ENCODE assay signal across 28 cellular contexts in genomic region chr17:54980372-54980771, GRCh38.
"Had no signal": no experiment of that assay in that cellular context is flagged by ENCODE, and none has a peak within 500 bp of the region (broad histone marks: within the 10 kb centered on the region; RNA-seq: fewer than 3 reads in every experiment).

No MANE protein-coding gene starts in this region.

- FAIRE-seq: colon, TTC549 had no signal

- H3K27ac ChIP-seq: brain microvascular endothelial cell had no signal

- H3K4me3 ChIP-seq: MG63 had no signal

- H3K36me3 ChIP-seq: brain microvascular endothelial cell, MG63 had no signal

- ATAC-seq: activated CD8-positive, alpha-beta T cell treated with anti-CD3 and anti-CD28 coated beads for 36 hours; activated T-cell treated with anti-CD3 and anti-CD28 coated beads, Interleukin-2, amount 50 U/mL, for 72 hours; activated T-helper 17 cell treated with anti-CD3 and anti-CD28 coated beads, Interleukin-2, amount 50 U/mL, for 72 hours had no signal

- DNase-seq: activated CD4-positive, alpha-beta T cell treated with anti-CD3 and anti-CD28 coated beads, Interleukin-2, amount 10 ng/mL, durations not matched to agents 24 days and 14 days; activated CD4-positive, alpha-beta T cell treated with anti-CD3 and anti-CD28 coated beads, Interleukin-2, amount 50 U/mL, for 4 hours; activated CD8-positive, alpha-beta T cell treated with anti-CD3 and anti-CD28 coated beads for 36 hours; activated effector memory CD4-positive, alpha-beta T cell treated with anti-CD3 and anti-CD28 coated beads, Interleukin-2, amount 50 U/mL, for 16 hours; activated naive CD4-positive, alpha-beta T cell; activated naive CD4-positive, alpha-beta T cell treated with anti-CD3 and anti-CD28 coated beads, Interleukin-2, amount 50 U/mL, for 16 hours; activated naive CD8-positive, alpha-beta T cell treated with anti-CD3 and anti-CD28 coated beads for 36 hours; activated T-cell treated with anti-CD3 and anti-CD28 coated beads, Interleukin-2, amount 50 U/mL, for 1 hour; activated T-cell treated with anti-CD3 and anti-CD28 coated beads, Interleukin-2, amount 50 U/mL, for 72 hours; amniotic stem cell; aorta; brain microvascular endothelial cell; central memory CD4-positive, alpha-beta T cell; MG63; NCI-H1048; NCI-H1105 treated with DMSO at 0.1 percent for 48 hours; NCI-H1436; NCI-H1694; NCI-H1930; NCI-H2081 treated with DMSO at 0.1 percent for 48 hours; NCI-H2171 treated with DMSO at 0.1 percent for 48 hours; NCI-H2227 treated with DMSO at 0.1 percent for 48 hours; NCI-H446; NCI-H526 treated with DMSO at 0.1 percent for 48 hours; Right ventricle myocardium superior had no signal

- H3K27me3 ChIP-seq: brain microvascular endothelial cell, MG63 had no signal
